In genomic region chr2:55134316-55134706, GRCh38 we compare ENCODE assay signal across 7 cellular contexts.
DNase-seq lines count a peak whose midpoint lies in the region; ATAC-seq and TF ChIP-seq lines count a peak whose summit lies in the region.

No MANE protein-coding gene starts in this region.

- no peaks in the 10 kb centered on the region for H3K36me3 ChIP-seq in OCI-LY3 (replicated peaks; ENCODE audit: low read depth, low read length)
- H3K36me3 ChIP-seq in fibroblast of lung (ENCODE audit: control insufficient read depth, insufficient read depth, low read length), result no peaks in the 10 kb centered on the region

- H3K9ac ChIP-seq in OCI-LY3 (ENCODE audit: low read length) (peak overlapping the region; percentile 45), fibroblast of lung (ENCODE audit: insufficient read depth, low read length) (no peak overlapping the region)

- ATAC-seq in GM21367 (IDR thresholded peaks at IDR 0.05; ENCODE audit: unreplicated experiment), result peak; percentile 21
- peak in 1 of 2 donors; percentile 31 for ATAC-seq in stimulated activated naive B cell treated with anti-CD40 and anti-IgM and Interleukin-4, amounts not matched to agents 10 μg/mL and 1 μg/mL and 100 μg/mL, for 72 hours (replicated peaks)
- ATAC-seq in GM18873 (IDR thresholded peaks at IDR 0.05; ENCODE audit: low FRiP score, unreplicated experiment), result no peak
- ATAC-seq in HG03045 (IDR thresholded peaks at IDR 0.05; ENCODE audit: unreplicated experiment), result no peak

- H3K79me2 ChIP-seq in OCI-LY3 (ENCODE audit: low read length), result no peaks in the 10 kb centered on the region
- no peaks in the 10 kb centered on the region for H3K79me2 ChIP-seq in fibroblast of lung (ENCODE audit: control insufficient read depth, insufficient read depth, low read length)

- H3K27ac ChIP-seq in OCI-LY3 (ENCODE audit: low read length) (peak overlapping the region; percentile 65), fibroblast of lung (ENCODE audit: insufficient read depth, low read length) (peak overlapping the region; percentile 87)

- peak overlapping the region; percentile 65 for H3K4me2 ChIP-seq in OCI-LY3 (ENCODE audit: low read length)
- peak overlapping the region; percentile 13 for H3K4me2 ChIP-seq in fibroblast of lung (ENCODE audit: extremely low read depth, insufficient read depth, low read length)

- H3K4me1 Mint-ChIP-seq in stimulated activated naive B cell treated with anti-CD40 and anti-IgM and Interleukin-4, amounts not matched to agents 10 μg/mL and 1 μg/mL and 100 μg/mL, for 72 hours, result peaks cover 25 to 38% of the 10 kb centered on the region in 2 donors

- H4K20me1 ChIP-seq in OCI-LY3 (ENCODE audit: insufficient read depth, low read length) (no peaks in the 10 kb centered on the region), fibroblast of lung (ENCODE audit: control insufficient read depth, extremely low read depth, insufficient read depth, low read length) (no peaks in the 10 kb centered on the region)

- peak overlapping the region; percentile 93 for H3K27ac Mint-ChIP-seq in stimulated activated naive B cell treated with anti-CD40 and anti-IgM and Interleukin-4, amounts not matched to agents 10 μg/mL and 1 μg/mL and 100 μg/mL, for 72 hours

- peaks cover 48% of the 10 kb centered on the region for H3K4me1 ChIP-seq in OCI-LY3 (ENCODE audit: low read length)
- H3K4me1 ChIP-seq in fibroblast of lung (ENCODE audit: control insufficient read depth, extremely low read depth, insufficient read depth, low read length), result peaks cover 7% of the 10 kb centered on the region

- no peak for DNase-seq in fibroblast of lung (ENCODE audit: low read depth in 2 of 2)
- DNase-seq in stimulated activated naive B cell treated with anti-CD40 and anti-IgM and Interleukin-4, amounts not matched to agents 10 μg/mL and 1 μg/mL and 100 μg/mL, for 72 hours, result no peak
- no peak for DNase-seq in NCI-H2171 treated with DMSO at 0.1 percent for 48 hours (lab: John Stamatoyannopoulos, UW)

- H3K27me3 Mint-ChIP-seq in stimulated activated naive B cell treated with anti-CD40 and anti-IgM and Interleukin-4, amounts not matched to agents 10 μg/mL and 1 μg/mL and 100 μg/mL, for 72 hours, result no peaks in the 10 kb centered on the region

- H3K4me3 Mint-ChIP-seq in stimulated activated naive B cell treated with anti-CD40 and anti-IgM and Interleukin-4, amounts not matched to agents 10 μg/mL and 1 μg/mL and 100 μg/mL, for 72 hours, result peak overlapping the region; percentile 78 to 84

- peak overlapping the region; percentile 78 for H2AFZ ChIP-seq in OCI-LY3 (ENCODE audit: low read depth, low read length)
- H2AFZ ChIP-seq in fibroblast of lung (ENCODE audit: low read length), result peak overlapping the region; percentile 64

- H3K27me3 ChIP-seq in OCI-LY3 (ENCODE audit: low read depth, low read length) (no peaks in the 10 kb centered on the region), fibroblast of lung (ENCODE audit: control insufficient read depth, insufficient read depth, low read length) (no peaks in the 10 kb centered on the region)

- H3K9me3 ChIP-seq in OCI-LY3 (ENCODE audit: insufficient read depth, low read length), result no peaks in the 10 kb centered on the region
- H3K9me3 ChIP-seq in fibroblast of lung (ENCODE audit: control insufficient read depth, insufficient read depth, low read depth, low read length), result no peaks in the 10 kb centered on the region

- no peak for TF ChIP-seq CTCF in OCI-LY3 (IDR thresholded peaks at IDR 0.05; ENCODE audit: low read depth, low read length)
- no peak for TF ChIP-seq CTCF in fibroblast of lung (conservative IDR thresholded peaks at IDR 0.05 in 1 of 2, IDR thresholded peaks at IDR 0.05 in 1 of 2; ENCODE audit: low read depth in 1 of 2, low read length in 2 of 2)

- peak overlapping the region; percentile 62 for H3K4me3 ChIP-seq in OCI-LY3 (ENCODE audit: low read length)
- H3K4me3 ChIP-seq in fibroblast of lung (replicated peaks in 1 of 4; ENCODE audit: control extremely low read depth in 1 of 4, insufficient read depth in 1 of 4, low read depth in 3 of 4, low read length in 4 of 4), result peak overlapping the region in 1 of 4 experiments; percentile 29

- no peaks in the 10 kb centered on the region for H3K36me3 Mint-ChIP-seq in stimulated activated naive B cell treated with anti-CD40 and anti-IgM and Interleukin-4, amounts not matched to agents 10 μg/mL and 1 μg/mL and 100 μg/mL, for 72 hours

- H3K9me3 Mint-ChIP-seq in stimulated activated naive B cell treated with anti-CD40 and anti-IgM and Interleukin-4, amounts not matched to agents 10 μg/mL and 1 μg/mL and 100 μg/mL, for 72 hours, result no peaks in the 10 kb centered on the region
